Comparison of ENCODE assay signal across 8 cellular contexts in genomic region chr1:53393325-53393792, GRCh38.
A peak's percentile ranks its signal among the peaks of the same experiment; 100 is the strongest.
DNase-seq lines count a peak whose midpoint lies in the region; ATAC-seq, FAIRE-seq and TF ChIP-seq lines count a peak whose summit lies in the region.

No MANE protein-coding gene starts in this region.

- peaks cover 7 to 10% of the 10 kb centered on the region in 2 experiments for H3K27me3 ChIP-seq in endothelial cell of umbilical vein (ENCODE audit: control insufficient read depth in 2 of 2, insufficient read depth in 2 of 2, low read length in 2 of 2)

- ATAC-seq in HG02885 (IDR thresholded peaks at IDR 0.05; ENCODE audit: poor library complexity, unreplicated experiment): peak; percentile 56
- peak; percentile 78 for ATAC-seq in activated CD8-positive, alpha-beta memory T cell treated with anti-CD3 and anti-CD28 coated beads, Interleukin-2, amount 10 ng/mL, durations not matched to agents 7 days and 5 days

- no peak overlapping the region for H3K9ac ChIP-seq in endothelial cell of umbilical vein (replicated peaks; ENCODE audit: extremely low read depth, insufficient read depth, low read length)

- H3K79me2 ChIP-seq in endothelial cell of umbilical vein (ENCODE audit: control insufficient read depth, insufficient read depth, low read length): no peaks in the 10 kb centered on the region

- H3K9me1 ChIP-seq in endothelial cell of umbilical vein (replicated peaks; ENCODE audit: control insufficient read depth, extremely low read depth, insufficient read depth, low read length): no peaks in the 10 kb centered on the region

- H3K4me2 ChIP-seq in endothelial cell of umbilical vein (ENCODE audit: insufficient read depth, low read length): no peak overlapping the region

- TF ChIP-seq POLR2A in endothelial cell of umbilical vein (IDR thresholded peaks at IDR 0.05; ENCODE audit: low read depth, low read length): no peak

- peaks cover 2% of the 10 kb centered on the region for H3K27me3 Mint-ChIP-seq in activated CD8-positive, alpha-beta memory T cell treated with anti-CD3 and anti-CD28 coated beads, Interleukin-2, amount 10 ng/mL, durations not matched to agents 7 days and 5 days

- BruUV-seq in endothelial cell of umbilical vein (replicated peaks; lab: Mats Ljungman, UMichigan): no TSS peak

- no peaks in the 10 kb centered on the region for H3K36me3 ChIP-seq in endothelial cell of umbilical vein (ENCODE audit: control insufficient read depth in 2 of 2, extremely low read depth in 1 of 2, insufficient read depth in 2 of 2, low read length in 2 of 2)

- dilution Hi-C loops in endothelial cell of umbilical vein (cut with MboI; ENCODE audit: extremely low pct_ligation_motif_present, low sequenced_read_pairs): no loop called here

- intact Hi-C loops in endothelial cell of umbilical vein (cut with micrococcal nuclease): loop anchor here (1.0 kb wide), 2 partner anchors 65 to 115 kb away; partner anchors contain the start of gene LRP8

- DNase-seq in D721Med (ENCODE audit: insufficient read length, low spot score) (peak; percentile 94), NCI-H774 (lab: John Stamatoyannopoulos, UW) (peak; percentile 58), endothelial cell of umbilical vein (ENCODE audit: low read depth, low spot score) (peak; percentile 64), middle frontal gyrus (ENCODE audit: extremely low spot score, low spot score) (peak; percentile 78), GF-D8 (lab: John Stamatoyannopoulos, UW) (no peak)
- DNase-seq in activated CD8-positive, alpha-beta memory T cell treated with anti-CD3 and anti-CD28 coated beads, Interleukin-2, amount 10 ng/mL, durations not matched to agents 7 days and 5 days: peak; percentile 70
- DNase-seq in stimulated activated CD8-positive, alpha-beta memory T cell treated with anti-CD3 and anti-CD28 coated beads, Interleukin-4, amount 100 ng/mL, for 4 hours (ENCODE audit: low read depth in 2 of 2, low spot score in 1 of 2): peak; percentile 35 to 58

- H3K27ac ChIP-seq in endothelial cell of umbilical vein (ENCODE audit: insufficient read depth, low read depth, low read length): no peak overlapping the region

- H3K4me3 Mint-ChIP-seq in activated CD8-positive, alpha-beta memory T cell treated with anti-CD3 and anti-CD28 coated beads, Interleukin-2, amount 10 ng/mL, durations not matched to agents 7 days and 5 days: no peak overlapping the region

- H3K4me3 ChIP-seq in endothelial cell of umbilical vein (replicated peaks in 1 of 3; ENCODE audit: insufficient read depth in 1 of 3, low read depth in 1 of 3, low read length in 3 of 3): no peak overlapping the region

- H3K36me3 Mint-ChIP-seq in activated CD8-positive, alpha-beta memory T cell treated with anti-CD3 and anti-CD28 coated beads, Interleukin-2, amount 10 ng/mL, durations not matched to agents 7 days and 5 days: no peaks in the 10 kb centered on the region

- H4K20me1 ChIP-seq in endothelial cell of umbilical vein (replicated peaks; ENCODE audit: control insufficient read depth, extremely low read depth, insufficient read depth, low read length): no peaks in the 10 kb centered on the region

- TF ChIP-seq CTCF in D721Med (IDR thresholded peaks at IDR 0.05; ENCODE audit: insufficient read depth, missing control alignments) (peak; percentile 89), endothelial cell of umbilical vein (IDR thresholded peaks at IDR 0.05; ENCODE audit: extremely low read depth in 1 of 2, insufficient read depth in 1 of 2, low read depth in 1 of 2, low read length in 2 of 2) (peak; percentile 87 to 91)

- no peaks in the 10 kb centered on the region for H3K9me3 Mint-ChIP-seq in activated CD8-positive, alpha-beta memory T cell treated with anti-CD3 and anti-CD28 coated beads, Interleukin-2, amount 10 ng/mL, durations not matched to agents 7 days and 5 days (ENCODE audit: low read depth)

- peak overlapping the region; percentile 26 for H3K27ac Mint-ChIP-seq in activated CD8-positive, alpha-beta memory T cell treated with anti-CD3 and anti-CD28 coated beads, Interleukin-2, amount 10 ng/mL, durations not matched to agents 7 days and 5 days

- H2AFZ ChIP-seq in endothelial cell of umbilical vein (ENCODE audit: low read depth, low read length): no peak overlapping the region

- peaks cover 3% of the 10 kb centered on the region for H3K4me1 Mint-ChIP-seq in activated CD8-positive, alpha-beta memory T cell treated with anti-CD3 and anti-CD28 coated beads, Interleukin-2, amount 10 ng/mL, durations not matched to agents 7 days and 5 days

- no peaks in the 10 kb centered on the region for H3K4me1 ChIP-seq in endothelial cell of umbilical vein (ENCODE audit: control insufficient read depth, extremely low read depth, insufficient read depth, low read length)

- FAIRE-seq in D721Med (lab: Jason Lieb, UNC) (no peak), endothelial cell of umbilical vein (lab: Jason Lieb, UNC) (peak; percentile 93)

- H3K9me3 ChIP-seq in endothelial cell of umbilical vein (replicated peaks; ENCODE audit: control insufficient read depth, insufficient read depth, low read length): no peaks in the 10 kb centered on the region

- CTCF ChIA-PET in activated CD8-positive, alpha-beta memory T cell treated with anti-CD3 and anti-CD28 coated beads, Interleukin-2, amount 10 ng/mL, durations not matched to agents 7 days and 5 days (lab: Charles Lee): interaction anchor here (0.7 to 5.6 kb wide), 45 partner anchors 9 to 298 kb away, joined by 3 to 137 read pairs (median 5); partner anchors contain the start of genes LRP8 and MAGOH
- CTCF ChIA-PET in endothelial cell of umbilical vein (lab: Charles Lee): interaction anchor here (0.6 to 8.3 kb wide), 40 partner anchors 8 to 551 kb away, joined by 3 to 271 read pairs (median 4); partner anchors contain the start of genes LRP8 and ZYG11A

- POLR2A ChIA-PET in endothelial cell of umbilical vein (lab: Charles Lee): no interaction called here

TF ChIP-seq in endothelial cell of umbilical vein, 7 proteins besides CTCF, POLR2A, EP300 and RAD21:
- no peak for TF ChIP-seq MYC (IDR thresholded peaks at IDR 0.05; ENCODE audit: low read depth, low read length)
- TF ChIP-seq, protein P1, sequence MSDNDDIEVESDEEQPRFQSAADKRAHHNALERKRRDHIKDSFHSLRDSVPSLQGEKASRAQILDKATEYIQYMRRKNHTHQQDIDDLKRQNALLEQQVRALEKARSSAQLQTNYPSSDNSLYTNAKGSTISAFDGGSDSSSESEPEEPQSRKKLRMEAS (IDR thresholded peaks at IDR 0.05; ENCODE audit: insufficient read depth, insufficient read length): no peak
